1 cellular context compared by ENCODE assay signal in the genomic region with DNA sequence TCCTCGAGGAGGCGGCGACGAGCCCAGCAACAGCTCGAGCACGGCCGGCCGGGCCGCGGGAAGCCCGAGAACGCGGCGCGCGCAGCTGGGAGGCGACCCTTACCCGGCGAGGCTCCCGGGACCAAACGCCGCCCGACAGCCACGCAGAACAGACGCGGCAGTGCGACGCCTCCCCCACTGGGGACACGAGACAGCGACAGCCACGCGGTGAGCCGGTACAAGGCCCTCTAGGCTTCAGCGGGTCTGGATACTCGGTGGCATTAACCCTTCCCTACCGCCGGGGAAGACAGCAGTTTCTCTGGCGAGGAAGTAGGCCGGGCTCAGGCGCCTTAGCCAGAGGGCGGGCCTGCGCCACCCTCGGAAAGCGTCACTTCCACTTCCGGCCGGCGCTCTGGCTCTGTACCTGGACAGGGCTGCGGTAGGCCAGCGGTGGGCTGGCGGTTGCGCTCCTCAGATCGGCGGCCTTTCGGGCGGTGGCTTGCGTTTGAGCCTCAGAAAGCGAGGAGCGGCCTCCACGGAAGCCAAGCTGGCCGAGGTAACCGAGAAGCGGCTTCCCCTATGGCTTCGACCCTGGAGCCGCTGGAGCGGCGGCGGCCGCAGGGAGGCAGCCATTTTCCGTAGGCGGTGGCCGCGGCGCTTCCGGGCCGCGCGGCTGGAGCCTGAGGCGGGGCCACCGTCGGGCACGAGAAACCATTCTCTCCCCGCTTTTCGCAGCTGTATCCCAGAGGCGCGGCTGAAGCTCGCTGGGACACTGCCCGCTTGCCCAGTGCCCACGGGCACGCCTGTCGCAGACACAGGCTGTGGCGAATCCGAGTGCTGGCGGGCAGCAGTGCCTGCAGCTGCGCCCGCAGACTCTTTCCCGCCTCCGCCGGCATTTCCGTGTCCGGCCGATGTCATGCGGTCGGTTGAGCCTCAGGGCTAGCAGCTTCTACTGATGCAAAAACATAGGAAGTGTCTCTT.
A peak's percentile ranks its signal among the peaks of the same experiment; 100 is the strongest.
TF ChIP-seq lines count a peak whose summit lies in the region.

A gene with protein sequence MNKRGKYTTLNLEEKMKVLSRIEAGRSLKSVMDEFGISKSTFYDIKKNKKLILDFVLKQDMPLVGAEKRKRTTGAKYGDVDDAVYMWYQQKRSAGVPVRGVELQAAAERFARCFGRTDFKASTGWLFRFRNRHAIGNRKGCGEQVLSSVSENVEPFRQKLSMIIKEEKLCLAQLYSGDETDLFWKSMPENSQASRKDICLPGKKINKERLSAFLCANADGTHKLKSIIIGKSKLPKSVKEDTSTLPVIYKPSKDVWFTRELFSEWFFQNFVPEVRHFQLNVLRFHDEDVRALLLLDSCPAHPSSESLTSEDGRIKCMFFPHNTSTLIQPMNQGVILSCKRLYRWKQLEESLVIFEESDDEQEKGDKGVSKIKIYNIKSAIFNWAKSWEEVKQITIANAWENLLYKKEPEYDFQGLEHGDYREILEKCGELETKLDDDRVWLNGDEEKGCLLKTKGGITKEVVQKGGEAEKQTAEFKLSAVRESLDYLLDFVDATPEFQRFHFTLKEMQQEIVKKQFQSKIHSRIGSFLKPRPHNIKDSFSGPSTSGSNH (minus strand): TSS at position 322 of the 960 bp plus-strand sequence. CDS start 4,816 bp downstream, outside the sequence.
A gene (plus strand): TSS at position 389 of the 960 bp plus-strand sequence. CDS start 2,932 bp downstream, outside the sequence.

TF ChIP-seq in WTC11, 78 proteins besides CTCF, POLR2A, EP300 and RAD21 (continued from another document and continues in another):
- TF ChIP-seq, protein P1, sequence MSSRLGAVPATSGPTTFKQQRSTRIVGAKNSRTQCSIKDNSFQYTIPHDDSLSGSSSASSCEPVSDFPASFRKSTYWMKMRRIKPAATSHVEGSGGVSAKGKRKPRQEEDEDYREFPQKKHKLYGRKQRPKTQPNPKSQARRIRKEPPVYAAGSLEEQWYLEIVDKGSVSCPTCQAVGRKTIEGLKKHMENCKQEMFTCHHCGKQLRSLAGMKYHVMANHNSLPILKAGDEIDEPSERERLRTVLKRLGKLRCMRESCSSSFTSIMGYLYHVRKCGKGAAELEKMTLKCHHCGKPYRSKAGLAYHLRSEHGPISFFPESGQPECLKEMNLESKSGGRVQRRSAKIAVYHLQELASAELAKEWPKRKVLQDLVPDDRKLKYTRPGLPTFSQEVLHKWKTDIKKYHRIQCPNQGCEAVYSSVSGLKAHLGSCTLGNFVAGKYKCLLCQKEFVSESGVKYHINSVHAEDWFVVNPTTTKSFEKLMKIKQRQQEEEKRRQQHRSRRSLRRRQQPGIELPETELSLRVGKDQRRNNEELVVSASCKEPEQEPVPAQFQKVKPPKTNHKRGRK (CRISPR knock-in tag; IDR thresholded peaks at IDR 0.05; ENCODE audit: borderline replicate concordance) = peak; percentile 58; the same call in 1 of the 2 replicates
- TF ChIP-seq, protein P2, sequence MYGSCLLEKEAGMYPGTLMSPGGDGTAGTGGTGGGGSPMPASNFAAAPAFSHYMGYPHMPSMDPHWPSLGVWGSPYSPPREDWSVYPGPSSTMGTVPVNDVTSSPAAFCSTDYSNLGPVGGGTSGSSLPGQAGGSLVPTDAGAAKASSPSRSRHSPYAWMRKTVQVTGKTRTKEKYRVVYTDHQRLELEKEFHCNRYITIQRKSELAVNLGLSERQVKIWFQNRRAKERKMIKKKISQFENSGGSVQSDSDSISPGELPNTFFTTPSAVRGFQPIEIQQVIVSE (CRISPR knock-in tag; IDR thresholded peaks at IDR 0.05; ENCODE audit: borderline replicate concordance) = no peak
- no peak for TF ChIP-seq GTF2I (CRISPR knock-in tag; conservative IDR thresholded peaks at IDR 0.05)
- TF ChIP-seq, protein P3, sequence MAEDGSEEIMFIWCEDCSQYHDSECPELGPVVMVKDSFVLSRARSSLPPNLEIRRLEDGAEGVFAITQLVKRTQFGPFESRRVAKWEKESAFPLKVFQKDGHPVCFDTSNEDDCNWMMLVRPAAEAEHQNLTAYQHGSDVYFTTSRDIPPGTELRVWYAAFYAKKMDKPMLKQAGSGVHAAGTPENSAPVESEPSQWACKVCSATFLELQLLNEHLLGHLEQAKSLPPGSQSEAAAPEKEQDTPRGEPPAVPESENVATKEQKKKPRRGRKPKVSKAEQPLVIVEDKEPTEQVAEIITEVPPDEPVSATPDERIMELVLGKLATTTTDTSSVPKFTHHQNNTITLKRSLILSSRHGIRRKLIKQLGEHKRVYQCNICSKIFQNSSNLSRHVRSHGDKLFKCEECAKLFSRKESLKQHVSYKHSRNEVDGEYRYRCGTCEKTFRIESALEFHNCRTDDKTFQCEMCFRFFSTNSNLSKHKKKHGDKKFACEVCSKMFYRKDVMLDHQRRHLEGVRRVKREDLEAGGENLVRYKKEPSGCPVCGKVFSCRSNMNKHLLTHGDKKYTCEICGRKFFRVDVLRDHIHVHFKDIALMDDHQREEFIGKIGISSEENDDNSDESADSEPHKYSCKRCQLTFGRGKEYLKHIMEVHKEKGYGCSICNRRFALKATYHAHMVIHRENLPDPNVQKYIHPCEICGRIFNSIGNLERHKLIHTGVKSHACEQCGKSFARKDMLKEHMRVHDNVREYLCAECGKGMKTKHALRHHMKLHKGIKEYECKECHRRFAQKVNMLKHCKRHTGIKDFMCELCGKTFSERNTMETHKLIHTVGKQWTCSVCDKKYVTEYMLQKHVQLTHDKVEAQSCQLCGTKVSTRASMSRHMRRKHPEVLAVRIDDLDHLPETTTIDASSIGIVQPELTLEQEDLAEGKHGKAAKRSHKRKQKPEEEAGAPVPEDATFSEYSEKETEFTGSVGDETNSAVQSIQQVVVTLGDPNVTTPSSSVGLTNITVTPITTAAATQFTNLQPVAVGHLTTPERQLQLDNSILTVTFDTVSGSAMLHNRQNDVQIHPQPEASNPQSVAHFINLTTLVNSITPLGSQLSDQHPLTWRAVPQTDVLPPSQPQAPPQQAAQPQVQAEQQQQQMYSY (CRISPR knock-in tag; IDR thresholded peaks at IDR 0.05) = peak; percentile 47
- TF ChIP-seq CREM (CRISPR knock-in tag; IDR thresholded peaks at IDR 0.05) = peak; percentile 83
- TF ChIP-seq, protein P4, sequence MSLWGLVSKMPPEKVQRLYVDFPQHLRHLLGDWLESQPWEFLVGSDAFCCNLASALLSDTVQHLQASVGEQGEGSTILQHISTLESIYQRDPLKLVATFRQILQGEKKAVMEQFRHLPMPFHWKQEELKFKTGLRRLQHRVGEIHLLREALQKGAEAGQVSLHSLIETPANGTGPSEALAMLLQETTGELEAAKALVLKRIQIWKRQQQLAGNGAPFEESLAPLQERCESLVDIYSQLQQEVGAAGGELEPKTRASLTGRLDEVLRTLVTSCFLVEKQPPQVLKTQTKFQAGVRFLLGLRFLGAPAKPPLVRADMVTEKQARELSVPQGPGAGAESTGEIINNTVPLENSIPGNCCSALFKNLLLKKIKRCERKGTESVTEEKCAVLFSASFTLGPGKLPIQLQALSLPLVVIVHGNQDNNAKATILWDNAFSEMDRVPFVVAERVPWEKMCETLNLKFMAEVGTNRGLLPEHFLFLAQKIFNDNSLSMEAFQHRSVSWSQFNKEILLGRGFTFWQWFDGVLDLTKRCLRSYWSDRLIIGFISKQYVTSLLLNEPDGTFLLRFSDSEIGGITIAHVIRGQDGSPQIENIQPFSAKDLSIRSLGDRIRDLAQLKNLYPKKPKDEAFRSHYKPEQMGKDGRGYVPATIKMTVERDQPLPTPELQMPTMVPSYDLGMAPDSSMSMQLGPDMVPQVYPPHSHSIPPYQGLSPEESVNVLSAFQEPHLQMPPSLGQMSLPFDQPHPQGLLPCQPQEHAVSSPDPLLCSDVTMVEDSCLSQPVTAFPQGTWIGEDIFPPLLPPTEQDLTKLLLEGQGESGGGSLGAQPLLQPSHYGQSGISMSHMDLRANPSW (CRISPR knock-in tag; conservative IDR thresholded peaks at IDR 0.05; ENCODE audit: low read depth) = 0 out of 2 replicates have a peak, but pooled peaks have one; percentile 63
- TF ChIP-seq, protein P5, sequence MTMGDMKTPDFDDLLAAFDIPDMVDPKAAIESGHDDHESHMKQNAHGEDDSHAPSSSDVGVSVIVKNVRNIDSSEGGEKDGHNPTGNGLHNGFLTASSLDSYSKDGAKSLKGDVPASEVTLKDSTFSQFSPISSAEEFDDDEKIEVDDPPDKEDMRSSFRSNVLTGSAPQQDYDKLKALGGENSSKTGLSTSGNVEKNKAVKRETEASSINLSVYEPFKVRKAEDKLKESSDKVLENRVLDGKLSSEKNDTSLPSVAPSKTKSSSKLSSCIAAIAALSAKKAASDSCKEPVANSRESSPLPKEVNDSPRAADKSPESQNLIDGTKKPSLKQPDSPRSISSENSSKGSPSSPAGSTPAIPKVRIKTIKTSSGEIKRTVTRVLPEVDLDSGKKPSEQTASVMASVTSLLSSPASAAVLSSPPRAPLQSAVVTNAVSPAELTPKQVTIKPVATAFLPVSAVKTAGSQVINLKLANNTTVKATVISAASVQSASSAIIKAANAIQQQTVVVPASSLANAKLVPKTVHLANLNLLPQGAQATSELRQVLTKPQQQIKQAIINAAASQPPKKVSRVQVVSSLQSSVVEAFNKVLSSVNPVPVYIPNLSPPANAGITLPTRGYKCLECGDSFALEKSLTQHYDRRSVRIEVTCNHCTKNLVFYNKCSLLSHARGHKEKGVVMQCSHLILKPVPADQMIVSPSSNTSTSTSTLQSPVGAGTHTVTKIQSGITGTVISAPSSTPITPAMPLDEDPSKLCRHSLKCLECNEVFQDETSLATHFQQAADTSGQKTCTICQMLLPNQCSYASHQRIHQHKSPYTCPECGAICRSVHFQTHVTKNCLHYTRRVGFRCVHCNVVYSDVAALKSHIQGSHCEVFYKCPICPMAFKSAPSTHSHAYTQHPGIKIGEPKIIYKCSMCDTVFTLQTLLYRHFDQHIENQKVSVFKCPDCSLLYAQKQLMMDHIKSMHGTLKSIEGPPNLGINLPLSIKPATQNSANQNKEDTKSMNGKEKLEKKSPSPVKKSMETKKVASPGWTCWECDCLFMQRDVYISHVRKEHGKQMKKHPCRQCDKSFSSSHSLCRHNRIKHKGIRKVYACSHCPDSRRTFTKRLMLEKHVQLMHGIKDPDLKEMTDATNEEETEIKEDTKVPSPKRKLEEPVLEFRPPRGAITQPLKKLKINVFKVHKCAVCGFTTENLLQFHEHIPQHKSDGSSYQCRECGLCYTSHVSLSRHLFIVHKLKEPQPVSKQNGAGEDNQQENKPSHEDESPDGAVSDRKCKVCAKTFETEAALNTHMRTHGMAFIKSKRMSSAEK (CRISPR knock-in tag; IDR thresholded peaks at IDR 0.05; ENCODE audit: borderline replicate concordance) = no peak
- TF ChIP-seq TCF7 (CRISPR knock-in tag; IDR thresholded peaks at IDR 0.05; ENCODE audit: low read depth) = peak; percentile 94
- TF ChIP-seq, protein P6, sequence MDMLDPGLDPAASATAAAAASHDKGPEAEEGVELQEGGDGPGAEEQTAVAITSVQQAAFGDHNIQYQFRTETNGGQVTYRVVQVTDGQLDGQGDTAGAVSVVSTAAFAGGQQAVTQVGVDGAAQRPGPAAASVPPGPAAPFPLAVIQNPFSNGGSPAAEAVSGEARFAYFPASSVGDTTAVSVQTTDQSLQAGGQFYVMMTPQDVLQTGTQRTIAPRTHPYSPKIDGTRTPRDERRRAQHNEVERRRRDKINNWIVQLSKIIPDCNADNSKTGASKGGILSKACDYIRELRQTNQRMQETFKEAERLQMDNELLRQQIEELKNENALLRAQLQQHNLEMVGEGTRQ (CRISPR knock-in tag; IDR thresholded peaks at IDR 0.05) = peak; percentile 44; the same call in 1 of the 2 replicates
- TF ChIP-seq, protein P7, sequence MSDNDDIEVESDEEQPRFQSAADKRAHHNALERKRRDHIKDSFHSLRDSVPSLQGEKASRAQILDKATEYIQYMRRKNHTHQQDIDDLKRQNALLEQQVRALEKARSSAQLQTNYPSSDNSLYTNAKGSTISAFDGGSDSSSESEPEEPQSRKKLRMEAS (CRISPR knock-in tag; IDR thresholded peaks at IDR 0.05) = peak; percentile 98
- peak; percentile 88 for TF ChIP-seq ETV6 (CRISPR knock-in tag; IDR thresholded peaks at IDR 0.05)
- no peak for TF ChIP-seq NFATC4 (CRISPR knock-in tag; IDR thresholded peaks at IDR 0.05)
- TF ChIP-seq, protein P8, sequence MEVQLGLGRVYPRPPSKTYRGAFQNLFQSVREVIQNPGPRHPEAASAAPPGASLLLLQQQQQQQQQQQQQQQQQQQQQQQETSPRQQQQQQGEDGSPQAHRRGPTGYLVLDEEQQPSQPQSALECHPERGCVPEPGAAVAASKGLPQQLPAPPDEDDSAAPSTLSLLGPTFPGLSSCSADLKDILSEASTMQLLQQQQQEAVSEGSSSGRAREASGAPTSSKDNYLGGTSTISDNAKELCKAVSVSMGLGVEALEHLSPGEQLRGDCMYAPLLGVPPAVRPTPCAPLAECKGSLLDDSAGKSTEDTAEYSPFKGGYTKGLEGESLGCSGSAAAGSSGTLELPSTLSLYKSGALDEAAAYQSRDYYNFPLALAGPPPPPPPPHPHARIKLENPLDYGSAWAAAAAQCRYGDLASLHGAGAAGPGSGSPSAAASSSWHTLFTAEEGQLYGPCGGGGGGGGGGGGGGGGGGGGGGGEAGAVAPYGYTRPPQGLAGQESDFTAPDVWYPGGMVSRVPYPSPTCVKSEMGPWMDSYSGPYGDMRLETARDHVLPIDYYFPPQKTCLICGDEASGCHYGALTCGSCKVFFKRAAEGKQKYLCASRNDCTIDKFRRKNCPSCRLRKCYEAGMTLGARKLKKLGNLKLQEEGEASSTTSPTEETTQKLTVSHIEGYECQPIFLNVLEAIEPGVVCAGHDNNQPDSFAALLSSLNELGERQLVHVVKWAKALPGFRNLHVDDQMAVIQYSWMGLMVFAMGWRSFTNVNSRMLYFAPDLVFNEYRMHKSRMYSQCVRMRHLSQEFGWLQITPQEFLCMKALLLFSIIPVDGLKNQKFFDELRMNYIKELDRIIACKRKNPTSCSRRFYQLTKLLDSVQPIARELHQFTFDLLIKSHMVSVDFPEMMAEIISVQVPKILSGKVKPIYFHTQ (CRISPR knock-in tag; IDR thresholded peaks at IDR 0.05) = no peak
- TF ChIP-seq SMAD3 (CRISPR knock-in tag; IDR thresholded peaks at IDR 0.05; ENCODE audit: borderline replicate concordance) = peak; percentile 80; the same call in 1 of the 2 replicates
- peak; percentile 94 for TF ChIP-seq ELF4 (CRISPR knock-in tag; IDR thresholded peaks at IDR 0.05; ENCODE audit: low read depth)
- TF ChIP-seq, protein P9, sequence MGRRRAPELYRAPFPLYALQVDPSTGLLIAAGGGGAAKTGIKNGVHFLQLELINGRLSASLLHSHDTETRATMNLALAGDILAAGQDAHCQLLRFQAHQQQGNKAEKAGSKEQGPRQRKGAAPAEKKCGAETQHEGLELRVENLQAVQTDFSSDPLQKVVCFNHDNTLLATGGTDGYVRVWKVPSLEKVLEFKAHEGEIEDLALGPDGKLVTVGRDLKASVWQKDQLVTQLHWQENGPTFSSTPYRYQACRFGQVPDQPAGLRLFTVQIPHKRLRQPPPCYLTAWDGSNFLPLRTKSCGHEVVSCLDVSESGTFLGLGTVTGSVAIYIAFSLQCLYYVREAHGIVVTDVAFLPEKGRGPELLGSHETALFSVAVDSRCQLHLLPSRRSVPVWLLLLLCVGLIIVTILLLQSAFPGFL (CRISPR knock-in tag; IDR thresholded peaks at IDR 0.05; ENCODE audit: borderline replicate concordance) = peak; percentile 90; the same call in 1 of the 2 replicates
- TF ChIP-seq, protein P10, sequence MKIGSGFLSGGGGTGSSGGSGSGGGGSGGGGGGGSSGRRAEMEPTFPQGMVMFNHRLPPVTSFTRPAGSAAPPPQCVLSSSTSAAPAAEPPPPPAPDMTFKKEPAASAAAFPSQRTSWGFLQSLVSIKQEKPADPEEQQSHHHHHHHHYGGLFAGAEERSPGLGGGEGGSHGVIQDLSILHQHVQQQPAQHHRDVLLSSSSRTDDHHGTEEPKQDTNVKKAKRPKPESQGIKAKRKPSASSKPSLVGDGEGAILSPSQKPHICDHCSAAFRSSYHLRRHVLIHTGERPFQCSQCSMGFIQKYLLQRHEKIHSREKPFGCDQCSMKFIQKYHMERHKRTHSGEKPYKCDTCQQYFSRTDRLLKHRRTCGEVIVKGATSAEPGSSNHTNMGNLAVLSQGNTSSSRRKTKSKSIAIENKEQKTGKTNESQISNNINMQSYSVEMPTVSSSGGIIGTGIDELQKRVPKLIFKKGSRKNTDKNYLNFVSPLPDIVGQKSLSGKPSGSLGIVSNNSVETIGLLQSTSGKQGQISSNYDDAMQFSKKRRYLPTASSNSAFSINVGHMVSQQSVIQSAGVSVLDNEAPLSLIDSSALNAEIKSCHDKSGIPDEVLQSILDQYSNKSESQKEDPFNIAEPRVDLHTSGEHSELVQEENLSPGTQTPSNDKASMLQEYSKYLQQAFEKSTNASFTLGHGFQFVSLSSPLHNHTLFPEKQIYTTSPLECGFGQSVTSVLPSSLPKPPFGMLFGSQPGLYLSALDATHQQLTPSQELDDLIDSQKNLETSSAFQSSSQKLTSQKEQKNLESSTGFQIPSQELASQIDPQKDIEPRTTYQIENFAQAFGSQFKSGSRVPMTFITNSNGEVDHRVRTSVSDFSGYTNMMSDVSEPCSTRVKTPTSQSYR (CRISPR knock-in tag; IDR thresholded peaks at IDR 0.05) = peak; percentile 88
